In the genomic region with DNA sequence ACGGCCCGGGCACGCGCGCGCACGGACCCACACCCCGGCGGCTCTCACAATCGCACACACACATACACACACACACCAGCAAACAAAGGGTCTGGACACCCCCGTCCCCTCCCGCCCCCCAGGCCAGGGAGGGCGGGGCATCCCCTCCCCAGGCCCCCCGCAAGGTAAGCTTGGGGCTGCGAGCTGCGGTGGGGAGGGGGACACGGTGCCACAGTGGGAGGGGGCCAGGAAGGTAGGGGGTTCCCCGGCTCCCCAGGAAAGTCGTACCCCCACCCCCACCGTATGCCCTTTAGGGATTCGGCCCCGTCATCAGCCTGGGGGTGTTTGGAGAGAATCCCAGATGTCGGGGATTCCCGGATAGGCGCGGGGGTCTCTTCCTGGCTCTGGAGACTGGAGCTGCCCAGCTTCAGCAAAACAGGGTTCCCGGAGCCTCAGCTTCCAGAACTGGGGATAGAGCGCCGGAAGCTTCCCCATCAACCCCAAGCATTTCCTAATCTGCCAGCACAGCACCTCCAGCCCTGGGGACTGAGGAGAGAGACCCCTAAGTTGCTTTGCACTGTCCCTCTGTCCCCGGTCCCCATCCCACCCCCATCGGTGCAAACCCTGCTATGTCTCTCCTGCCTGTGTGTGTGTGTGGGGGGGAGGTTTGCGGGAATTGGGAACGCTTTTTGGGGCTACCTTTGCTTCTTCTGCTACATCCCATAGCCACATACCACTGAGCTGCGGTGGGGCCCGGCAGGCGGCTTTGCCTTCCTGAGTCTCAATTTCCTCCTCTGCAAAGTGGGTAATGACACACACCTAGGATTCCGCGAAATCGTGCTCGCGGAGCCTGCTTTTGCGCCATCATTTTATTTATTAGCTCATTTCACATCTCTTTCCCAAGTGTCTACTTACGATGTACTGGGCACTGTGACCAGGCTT, we compare ENCODE assay signal across 1 cellular context.
TF ChIP-seq lines count a peak whose summit lies in the region.

No MANE protein-coding gene starts in this region.

TF ChIP-seq in HCT116, 20 proteins besides CTCF, POLR2A, EP300 and RAD21 (continued from another document):
- TF ChIP-seq, protein P1, sequence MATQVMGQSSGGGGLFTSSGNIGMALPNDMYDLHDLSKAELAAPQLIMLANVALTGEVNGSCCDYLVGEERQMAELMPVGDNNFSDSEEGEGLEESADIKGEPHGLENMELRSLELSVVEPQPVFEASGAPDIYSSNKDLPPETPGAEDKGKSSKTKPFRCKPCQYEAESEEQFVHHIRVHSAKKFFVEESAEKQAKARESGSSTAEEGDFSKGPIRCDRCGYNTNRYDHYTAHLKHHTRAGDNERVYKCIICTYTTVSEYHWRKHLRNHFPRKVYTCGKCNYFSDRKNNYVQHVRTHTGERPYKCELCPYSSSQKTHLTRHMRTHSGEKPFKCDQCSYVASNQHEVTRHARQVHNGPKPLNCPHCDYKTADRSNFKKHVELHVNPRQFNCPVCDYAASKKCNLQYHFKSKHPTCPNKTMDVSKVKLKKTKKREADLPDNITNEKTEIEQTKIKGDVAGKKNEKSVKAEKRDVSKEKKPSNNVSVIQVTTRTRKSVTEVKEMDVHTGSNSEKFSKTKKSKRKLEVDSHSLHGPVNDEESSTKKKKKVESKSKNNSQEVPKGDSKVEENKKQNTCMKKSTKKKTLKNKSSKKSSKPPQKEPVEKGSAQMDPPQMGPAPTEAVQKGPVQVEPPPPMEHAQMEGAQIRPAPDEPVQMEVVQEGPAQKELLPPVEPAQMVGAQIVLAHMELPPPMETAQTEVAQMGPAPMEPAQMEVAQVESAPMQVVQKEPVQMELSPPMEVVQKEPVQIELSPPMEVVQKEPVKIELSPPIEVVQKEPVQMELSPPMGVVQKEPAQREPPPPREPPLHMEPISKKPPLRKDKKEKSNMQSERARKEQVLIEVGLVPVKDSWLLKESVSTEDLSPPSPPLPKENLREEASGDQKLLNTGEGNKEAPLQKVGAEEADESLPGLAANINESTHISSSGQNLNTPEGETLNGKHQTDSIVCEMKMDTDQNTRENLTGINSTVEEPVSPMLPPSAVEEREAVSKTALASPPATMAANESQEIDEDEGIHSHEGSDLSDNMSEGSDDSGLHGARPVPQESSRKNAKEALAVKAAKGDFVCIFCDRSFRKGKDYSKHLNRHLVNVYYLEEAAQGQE (IDR thresholded peaks at IDR 0.05; ENCODE audit: low read depth) = no peak
- TF ChIP-seq FOSL1 (IDR thresholded peaks at IDR 0.05; ENCODE audit: low read depth) (no peak), POLR2AphosphoS5 (IDR thresholded peaks at IDR 0.05; ENCODE audit: low read depth, low read length) (no peak), CBX3 (IDR thresholded peaks at IDR 0.05; ENCODE audit: low read depth) (no peak), TCF7L2 (IDR thresholded peaks at IDR 0.05; ENCODE audit: borderline replicate concordance, extremely low read depth, insufficient read depth, insufficient read length) (no peak), YY1 (IDR thresholded peaks at IDR 0.05; ENCODE audit: extremely low read depth, insufficient replicate concordance, low read depth, low read length) (no peak), ZNF274 (IDR thresholded peaks at IDR 0.05; ENCODE audit: low read depth, low read length) (no peak), ZFX (IDR thresholded peaks at IDR 0.05) (no peak), EZH2phosphoT487 (IDR thresholded peaks at IDR 0.05; ENCODE audit: borderline replicate concordance) (no peak), CEBPB (IDR thresholded peaks at IDR 0.05; ENCODE audit: low read depth) (no peak)
- TF ChIP-seq, protein P2, sequence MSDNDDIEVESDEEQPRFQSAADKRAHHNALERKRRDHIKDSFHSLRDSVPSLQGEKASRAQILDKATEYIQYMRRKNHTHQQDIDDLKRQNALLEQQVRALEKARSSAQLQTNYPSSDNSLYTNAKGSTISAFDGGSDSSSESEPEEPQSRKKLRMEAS (IDR thresholded peaks at IDR 0.05) = no peak
